Comparison of ENCODE assay signal across 13 cellular contexts in genomic region chr6:163579880-163580295, GRCh38.
DNase-seq lines count a peak whose midpoint lies in the region; ATAC-seq, FAIRE-seq and TF ChIP-seq lines count a peak whose summit lies in the region.
"Had no signal": no experiment of that assay in that cellular context is flagged by ENCODE, and none has a peak within 500 bp of the region (broad histone marks: within the 10 kb centered on the region; RNA-seq: fewer than 3 reads in every experiment).

No MANE protein-coding gene starts in this region.

- H3K27me3 ChIP-seq in brain microvascular endothelial cell (replicated peaks) (no peaks in the 10 kb centered on the region), keratinocyte (ENCODE audit: control insufficient read depth, extremely low read depth, insufficient read depth, low read length) (no peaks in the 10 kb centered on the region), thyroid gland (no peaks in the 10 kb centered on the region)
- H3K27me3 ChIP-seq: MG63 had no signal

- no peaks in the 10 kb centered on the region for H4K20me1 ChIP-seq in keratinocyte (ENCODE audit: control insufficient read depth, extremely low read depth, insufficient read depth, low read length)

- TF ChIP-seq CTCF in brain microvascular endothelial cell (IDR thresholded peaks at IDR 0.05; ENCODE audit: low read depth, low read length, missing control alignments) (peak; percentile 23), keratinocyte (optimal IDR thresholded peaks at IDR 0.05 in 1 of 3, IDR thresholded peaks at IDR 0.05 in 1 of 3, conservative IDR thresholded peaks at IDR 0.05 in 1 of 3; ENCODE audit: extremely low read depth in 1 of 3, insufficient read depth in 2 of 3, low read length in 3 of 3) (peak; percentile 14 to 53 (median 27)), thyroid gland (IDR thresholded peaks at IDR 0.05) (peak in 2 of 6 experiments; percentile 13 to 28)

- intact Hi-C loops in thyroid gland (cut with DNase I) = no loop called here

- peak; percentile 34 for FAIRE-seq in keratinocyte (lab: Jason Lieb, UNC)

- H3K4me3 ChIP-seq in brain microvascular endothelial cell (ENCODE audit: low read depth, low read length) (no peak overlapping the region), keratinocyte (ENCODE audit: control insufficient read depth in 2 of 3, extremely low read depth in 1 of 3, insufficient read depth in 2 of 3, low read depth in 1 of 3, low read length in 3 of 3) (no peak overlapping the region), thyroid gland (replicated peaks in 1 of 3) (no peak overlapping the region)
- H3K4me3 ChIP-seq: MG63 had no signal

- no peaks in the 10 kb centered on the region for H3K79me2 ChIP-seq in keratinocyte (ENCODE audit: control insufficient read depth, insufficient read depth, low read length)

- peak; percentile 23 for DNase-seq in NCI-H2029 (lab: John Stamatoyannopoulos, UW)
- DNase-seq in NCI-H2029 treated with DMSO at 0.1 percent for 48 hours (lab: John Stamatoyannopoulos, UW) = no peak
- DNase-seq in brain microvascular endothelial cell = no peak
- DNase-seq in keratinocyte (ENCODE audit: low read depth, low spot score) = no peak
- peak; percentile 36 to 55 for DNase-seq in thyroid gland
- no peak for DNase-seq in cerebellum (ENCODE audit: low spot score)
- no peak for DNase-seq in D341Med (ENCODE audit: low spot score)
- DNase-seq: cerebellar nuclear complex; MG63; naive thymus-derived CD4-positive, alpha-beta T cell; stimulated activated naive CD8-positive, alpha-beta T cell treated with anti-CD3 and anti-CD28 coated beads, Interleukin-15, Interleukin-2, amounts not matched to agents 100 U/mL and 50 U/mL, for 24 hours; T1000 had no signal

- H3K9me3 ChIP-seq in keratinocyte (ENCODE audit: control insufficient read depth, low read depth, low read length) (no peaks in the 10 kb centered on the region), thyroid gland (no peaks in the 10 kb centered on the region)
- H3K9me3 ChIP-seq: MG63 had no signal

- H3K27ac ChIP-seq in brain microvascular endothelial cell (no peak overlapping the region), keratinocyte (ENCODE audit: control insufficient read depth, insufficient read depth, low read length) (no peak overlapping the region), thyroid gland (no peak overlapping the region)

- in situ Hi-C loops in brain microvascular endothelial cell (cut with HindIII; ENCODE audit: low pct_ligation_motif_present, low sequenced_read_pairs) = no loop called here

- peaks cover 9% of the 10 kb centered on the region for H3K4me1 ChIP-seq in keratinocyte (ENCODE audit: control insufficient read depth, extremely low read depth, insufficient read depth, low read length)
- peaks cover 0 to 9% of the 10 kb centered on the region in 2 donors for H3K4me1 ChIP-seq in thyroid gland

- H2AFZ ChIP-seq in keratinocyte (ENCODE audit: control insufficient read depth, low read length) = no peak overlapping the region

- 27 to 28% methylated on average over 4 of the region's 4 CpGs for WGBS in thyroid gland, 2 donors

- peak overlapping the region; percentile 34 for H3K4me2 ChIP-seq in keratinocyte (ENCODE audit: control insufficient read depth, extremely low read depth, insufficient read depth, low read depth, low read length)

- no peak overlapping the region for H3K9ac ChIP-seq in keratinocyte (ENCODE audit: control insufficient read depth, extremely low read depth, insufficient read depth, low read length)

- ATAC-seq in HG03135 (IDR thresholded peaks at IDR 0.05; ENCODE audit: unreplicated experiment) = no peak
- ATAC-seq: naive thymus-derived CD4-positive, alpha-beta T cell; stimulated activated naive CD8-positive, alpha-beta T cell treated with anti-CD3 and anti-CD28 coated beads, Interleukin-15, Interleukin-2, amounts not matched to agents 100 U/mL and 50 U/mL, for 24 hours had no signal

- no peaks in the 10 kb centered on the region for H3K9me1 ChIP-seq in keratinocyte (ENCODE audit: control insufficient read depth, extremely low read depth, insufficient read depth, low read length)

- H3K36me3 ChIP-seq in brain microvascular endothelial cell (replicated peaks) (peaks cover 1% of the 10 kb centered on the region), keratinocyte (ENCODE audit: control insufficient read depth in 2 of 2, extremely low read depth in 1 of 2, insufficient read depth in 2 of 2, low read length in 2 of 2) (no peaks in the 10 kb centered on the region), thyroid gland (no peaks in the 10 kb centered on the region)

- no peak for TF ChIP-seq POLR2A in thyroid gland (IDR thresholded peaks at IDR 0.05)

- dilution Hi-C loops in keratinocyte (cut with MboI; ENCODE audit: extremely low pct_ligation_motif_present, low sequenced_read_pairs) = no loop called here

Comparison
In these comparisons a context has a peak if more than half of its experiments do, and no peak if none do; other contexts are left out.
1. DNase-seq: peak in NCI-H2029 (single experiment) and thyroid gland (2 of 2); none in NCI-H2029 treated with DMSO at 0.1 percent for 48 hours (single experiment), brain microvascular endothelial cell (single experiment), keratinocyte (single experiment), cerebellum (single experiment) and D341Med (single experiment).